In genomic region chr5:140108093-140109049, GRCh38 we compare ENCODE assay signal across 1 cellular context.
TF ChIP-seq lines count a peak whose summit lies in the region.

No MANE protein-coding gene starts in this region.

TF ChIP-seq in K562, 482 proteins besides CTCF, POLR2A, EP300 and RAD21:
- TF ChIP-seq ETS1 (conservative IDR thresholded peaks at IDR 0.05; ENCODE audit: control insufficient read depth, low read depth, low read length) (peak; percentile 56; the same call in 1 of the 2 replicates), RFX5 (IDR thresholded peaks at IDR 0.05; ENCODE audit: low read depth, low read length) (no peak), MXD1 (CRISPR knock-in tag; IDR thresholded peaks at IDR 0.05; ENCODE audit: borderline replicate concordance, poor library complexity, severe bottlenecking) (no peak), RBM22 (IDR thresholded peaks at IDR 0.05; ENCODE audit: low read depth, low read length, poor library complexity, severe bottlenecking) (no peak), ZFX (CRISPR knock-in tag; IDR thresholded peaks at IDR 0.05) (peak; percentile 20; the same call in 1 of the 2 replicates), PHF21A (IDR thresholded peaks at IDR 0.05; ENCODE audit: borderline replicate concordance, low read depth) (peak; percentile 15; the same call in 1 of the 2 replicates), PHB (CRISPR knock-in tag; IDR thresholded peaks at IDR 0.05) (no peak), ARID3A (IDR thresholded peaks at IDR 0.05; ENCODE audit: borderline replicate concordance, low read depth, low read length) (no peak), ESRRA (IDR thresholded peaks at IDR 0.05; ENCODE audit: borderline replicate concordance, low read depth) (no peak), NR3C1 (CRISPR knock-in tag; IDR thresholded peaks at IDR 0.05) (0 out of 2 replicates have a peak, but pooled peaks have one; percentile 43), ZNF436 (CRISPR knock-in tag; IDR thresholded peaks at IDR 0.05) (no peak), ZNF384 (IDR thresholded peaks at IDR 0.05; ENCODE audit: low read depth, low read length) (peak; percentile 44; the same call in 1 of the 2 replicates), ELF2 (CRISPR knock-in tag; IDR thresholded peaks at IDR 0.05) (no peak), CCNT2 (IDR thresholded peaks at IDR 0.05; ENCODE audit: borderline replicate concordance, extremely low read depth, insufficient read length, low read depth, low read length) (peak; percentile 11), GATAD2A (IDR thresholded peaks at IDR 0.05) (peak; percentile 46; the same call in 1 of the 2 replicates), KDM1A (IDR thresholded peaks at IDR 0.05) (peak in 1 of 2 experiments; percentile 62; a peak in 1 of 4 replicates), E2F6 (IDR thresholded peaks at IDR 0.05; ENCODE audit: borderline replicate concordance in 1 of 2, extremely low read depth in 1 of 2, insufficient read depth in 1 of 2, insufficient read length in 1 of 2, low read depth in 1 of 2, low read length in 1 of 2, poor library complexity in 1 of 2, severe bottlenecking in 1 of 2) (peak; percentile 7 to 19), RBBP5 (IDR thresholded peaks at IDR 0.05; ENCODE audit: borderline replicate concordance, insufficient read depth, low read length, poor library complexity, severe bottlenecking) (peak; percentile 78), U2AF2 (optimal IDR thresholded peaks at IDR 0.05; ENCODE audit: low read depth, low read length) (no peak), ZEB2 (IDR thresholded peaks at IDR 0.05) (peak; percentile 48; the same call in 1 of the 2 replicates), UBTF (IDR thresholded peaks at IDR 0.05; ENCODE audit: borderline replicate concordance in 1 of 2, low read depth in 2 of 2, low read length in 2 of 2) (peak in 1 of 2 experiments; percentile 12; a peak in 1 of 4 replicates), KDM5B (IDR thresholded peaks at IDR 0.05; ENCODE audit: insufficient replicate concordance, low read depth, low read length) (peak; percentile 25), SIRT6 (IDR thresholded peaks at IDR 0.05; ENCODE audit: low read depth, low read length) (no peak), FOXP1 (CRISPR knock-in tag; IDR thresholded peaks at IDR 0.05) (peak; percentile 8; the same call in 1 of the 2 replicates), GABPB1 (CRISPR knock-in tag; IDR thresholded peaks at IDR 0.05) (no peak), DMBX1 (CRISPR knock-in tag; IDR thresholded peaks at IDR 0.05; ENCODE audit: borderline replicate concordance) (no peak), ZBTB7A (IDR thresholded peaks at IDR 0.05; ENCODE audit: borderline replicate concordance, control insufficient read depth, low read depth, low read length) (peak; percentile 67; the same call in 1 of the 2 replicates), ETV1 (tag; conservative IDR thresholded peaks at IDR 0.05; ENCODE audit: low read depth) (0 out of 2 replicates have a peak, but pooled peaks have one; percentile 6), ARHGAP35 (IDR thresholded peaks at IDR 0.05; ENCODE audit: partially characterized antibody) (peak; percentile 54), HDAC1 (IDR thresholded peaks at IDR 0.05) (0 out of 4 replicates have a peak, but pooled peaks of 1 of the 2 experiments have one; percentile 17), SAP30 (IDR thresholded peaks at IDR 0.05; ENCODE audit: borderline replicate concordance, insufficient read depth, low read depth, low read length, poor library complexity, severe bottlenecking) (peak; percentile 47), ZNF644 (tag; IDR thresholded peaks at IDR 0.05; ENCODE audit: low read depth) (no peak)
- TF ChIP-seq, protein P1, sequence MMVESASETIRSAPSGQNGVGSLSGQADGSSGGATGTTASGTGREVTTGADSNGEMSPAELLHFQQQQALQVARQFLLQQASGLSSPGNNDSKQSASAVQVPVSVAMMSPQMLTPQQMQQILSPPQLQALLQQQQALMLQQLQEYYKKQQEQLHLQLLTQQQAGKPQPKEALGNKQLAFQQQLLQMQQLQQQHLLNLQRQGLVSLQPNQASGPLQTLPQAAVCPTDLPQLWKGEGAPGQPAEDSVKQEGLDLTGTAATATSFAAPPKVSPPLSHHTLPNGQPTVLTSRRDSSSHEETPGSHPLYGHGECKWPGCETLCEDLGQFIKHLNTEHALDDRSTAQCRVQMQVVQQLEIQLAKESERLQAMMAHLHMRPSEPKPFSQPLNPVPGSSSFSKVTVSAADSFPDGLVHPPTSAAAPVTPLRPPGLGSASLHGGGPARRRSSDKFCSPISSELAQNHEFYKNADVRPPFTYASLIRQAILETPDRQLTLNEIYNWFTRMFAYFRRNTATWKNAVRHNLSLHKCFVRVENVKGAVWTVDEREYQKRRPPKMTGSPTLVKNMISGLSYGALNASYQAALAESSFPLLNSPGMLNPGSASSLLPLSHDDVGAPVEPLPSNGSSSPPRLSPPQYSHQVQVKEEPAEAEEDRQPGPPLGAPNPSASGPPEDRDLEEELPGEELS (CRISPR knock-in tag; IDR thresholded peaks at IDR 0.05; ENCODE audit: borderline replicate concordance): no peak
- TF ChIP-seq, protein P2, sequence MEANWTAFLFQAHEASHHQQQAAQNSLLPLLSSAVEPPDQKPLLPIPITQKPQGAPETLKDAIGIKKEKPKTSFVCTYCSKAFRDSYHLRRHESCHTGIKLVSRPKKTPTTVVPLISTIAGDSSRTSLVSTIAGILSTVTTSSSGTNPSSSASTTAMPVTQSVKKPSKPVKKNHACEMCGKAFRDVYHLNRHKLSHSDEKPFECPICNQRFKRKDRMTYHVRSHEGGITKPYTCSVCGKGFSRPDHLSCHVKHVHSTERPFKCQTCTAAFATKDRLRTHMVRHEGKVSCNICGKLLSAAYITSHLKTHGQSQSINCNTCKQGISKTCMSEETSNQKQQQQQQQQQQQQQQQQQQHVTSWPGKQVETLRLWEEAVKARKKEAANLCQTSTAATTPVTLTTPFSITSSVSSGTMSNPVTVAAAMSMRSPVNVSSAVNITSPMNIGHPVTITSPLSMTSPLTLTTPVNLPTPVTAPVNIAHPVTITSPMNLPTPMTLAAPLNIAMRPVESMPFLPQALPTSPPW (CRISPR knock-in tag; IDR thresholded peaks at IDR 0.05): peak; percentile 46
- TF ChIP-seq, protein P3, sequence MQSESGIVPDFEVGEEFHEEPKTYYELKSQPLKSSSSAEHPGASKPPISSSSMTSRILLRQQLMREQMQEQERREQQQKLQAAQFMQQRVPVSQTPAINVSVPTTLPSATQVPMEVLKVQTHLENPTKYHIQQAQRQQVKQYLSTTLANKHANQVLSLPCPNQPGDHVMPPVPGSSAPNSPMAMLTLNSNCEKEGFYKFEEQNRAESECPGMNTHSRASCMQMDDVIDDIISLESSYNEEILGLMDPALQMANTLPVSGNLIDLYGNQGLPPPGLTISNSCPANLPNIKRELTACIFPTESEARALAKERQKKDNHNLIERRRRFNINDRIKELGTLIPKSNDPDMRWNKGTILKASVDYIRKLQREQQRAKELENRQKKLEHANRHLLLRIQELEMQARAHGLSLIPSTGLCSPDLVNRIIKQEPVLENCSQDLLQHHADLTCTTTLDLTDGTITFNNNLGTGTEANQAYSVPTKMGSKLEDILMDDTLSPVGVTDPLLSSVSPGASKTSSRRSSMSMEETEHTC (IDR thresholded peaks at IDR 0.05): peak; percentile 2; the same call in 1 of the 2 replicates
TF ChIP-seq in K562: peak in this region for 21.
